8 cellular contexts compared by ENCODE assay signal in the genomic region with DNA sequence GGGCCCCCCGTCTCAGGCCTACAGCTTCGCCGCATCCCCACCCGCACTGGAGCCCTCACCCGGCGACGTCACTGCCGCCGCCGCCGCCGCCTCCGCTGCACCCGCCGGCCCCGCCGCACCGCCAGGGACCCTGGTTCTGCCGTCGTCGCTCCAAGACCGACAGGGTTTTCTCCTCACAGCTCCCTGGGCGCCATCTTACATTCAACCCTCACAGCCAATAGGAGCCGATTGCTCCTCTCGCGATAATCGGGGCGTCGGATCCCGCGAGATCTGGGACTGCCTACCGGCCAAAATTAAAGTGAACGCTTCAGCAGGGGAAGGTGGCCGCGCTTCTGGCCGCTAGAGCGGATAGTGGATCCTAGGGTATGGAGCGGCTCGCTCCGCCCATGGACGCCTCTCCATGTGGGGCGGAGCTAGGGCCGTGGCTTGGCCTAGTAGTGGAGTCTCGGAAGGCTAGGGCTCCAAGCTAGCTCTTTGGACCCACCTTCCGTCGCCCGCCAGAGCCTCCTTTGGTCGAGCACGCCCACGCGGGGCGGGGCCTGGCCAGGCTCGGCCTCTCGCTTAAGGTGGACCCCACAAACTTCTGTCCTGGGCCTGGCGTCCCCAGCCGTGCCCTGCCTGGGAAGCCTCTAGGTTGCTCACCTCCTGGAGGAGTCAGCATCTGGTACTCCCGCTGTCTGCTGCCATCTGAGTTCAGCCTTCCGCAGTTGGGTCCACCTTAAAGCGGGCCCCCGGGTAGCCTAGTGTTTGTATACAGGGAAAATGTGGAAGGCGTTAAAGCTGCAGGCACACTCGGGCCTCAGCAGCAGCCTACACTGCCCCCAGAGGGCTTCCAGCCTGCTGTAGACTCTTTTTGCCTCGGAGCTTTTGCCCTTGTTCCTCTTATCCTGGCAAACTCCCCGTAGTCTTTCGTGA. TPM values are rescaled to one million over a fixed set of nuclear protein-coding genes. Genes with fewer than 3 reads are reported as not detected.
DNase-seq lines count a peak whose midpoint lies in the region; ATAC-seq and TF ChIP-seq lines count a peak whose summit lies in the region.

A gene with protein sequence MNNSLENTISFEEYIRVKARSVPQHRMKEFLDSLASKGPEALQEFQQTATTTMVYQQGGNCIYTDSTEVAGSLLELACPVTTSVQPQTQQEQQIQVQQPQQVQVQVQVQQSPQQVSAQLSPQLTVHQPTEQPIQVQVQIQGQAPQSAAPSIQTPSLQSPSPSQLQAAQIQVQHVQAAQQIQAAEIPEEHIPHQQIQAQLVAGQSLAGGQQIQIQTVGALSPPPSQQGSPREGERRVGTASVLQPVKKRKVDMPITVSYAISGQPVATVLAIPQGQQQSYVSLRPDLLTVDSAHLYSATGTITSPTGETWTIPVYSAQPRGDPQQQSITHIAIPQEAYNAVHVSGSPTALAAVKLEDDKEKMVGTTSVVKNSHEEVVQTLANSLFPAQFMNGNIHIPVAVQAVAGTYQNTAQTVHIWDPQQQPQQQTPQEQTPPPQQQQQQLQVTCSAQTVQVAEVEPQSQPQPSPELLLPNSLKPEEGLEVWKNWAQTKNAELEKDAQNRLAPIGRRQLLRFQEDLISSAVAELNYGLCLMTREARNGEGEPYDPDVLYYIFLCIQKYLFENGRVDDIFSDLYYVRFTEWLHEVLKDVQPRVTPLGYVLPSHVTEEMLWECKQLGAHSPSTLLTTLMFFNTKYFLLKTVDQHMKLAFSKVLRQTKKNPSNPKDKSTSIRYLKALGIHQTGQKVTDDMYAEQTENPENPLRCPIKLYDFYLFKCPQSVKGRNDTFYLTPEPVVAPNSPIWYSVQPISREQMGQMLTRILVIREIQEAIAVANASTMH (minus strand): TSS at position 219 of the 915 bp plus-strand sequence. CDS start 17,054 bp downstream, outside the sequence.

- H3K9me3 ChIP-seq in left lung, result no peaks in the 10 kb centered on the region

- no peaks in the 10 kb centered on the region for H3K27me3 ChIP-seq in left lung

- H3K4me3 ChIP-seq in left lung, result peak within 1 kb of the TSS; percentile 90 to 96

- H3K27ac ChIP-seq in left lung, result peak within 1 kb of the TSS; percentile 92 to 95

- peaks cover 0 to 32% of the 10 kb centered on the region in 2 donors for H3K36me3 ChIP-seq in left lung

- ATAC-seq in GM19372 (IDR thresholded peaks at IDR 0.05; ENCODE audit: low read depth, unreplicated experiment), result peak; percentile 73
- peak; percentile 49 for ATAC-seq in HG03558 (IDR thresholded peaks at IDR 0.05; ENCODE audit: extremely low read depth, unreplicated experiment)
- peak; percentile 93 for ATAC-seq in left lung

- intact Hi-C loops in left lung (cut with DNase I), result no loop called here

- H3K4me1 ChIP-seq in left lung, result peaks cover 15 to 36% of the 10 kb centered on the region in 2 donors

- DNase-seq in CD1c-positive myeloid dendritic cell (ENCODE audit: extremely low spot score) (peak; percentile 99), NCI-H748 (lab: John Stamatoyannopoulos, UW; ENCODE audit: unreplicated experiment) (peak; percentile 96), dedifferentiated amniotic fluid mesenchymal stem cell (ENCODE audit: extremely low spot score) (peak; percentile 99), left lung (peak; percentile 98)
- peak; percentile 93 for DNase-seq in activated CD4-positive, alpha-beta T cell treated with anti-CD3 and anti-CD28 coated beads, Interleukin-2, amount 50 U/mL, for 1 hour
- peak; percentile 94 to 96 for DNase-seq in stimulated activated CD4-positive, alpha-beta T cell treated with anti-CD3 and anti-CD28 coated beads, Interleukin-2, amount 100 ng/mL, for 48 hours

- peak; percentile 30 to 45 for TF ChIP-seq CTCF in left lung (IDR thresholded peaks at IDR 0.05)

RNA-seq across cellular contexts. Expression of the gene that starts here (rescaled TPM):
- 10 to 100 TPM; 71.6 to 74.2 TPM for total RNA-seq in left lung

Comparison
In these comparisons a context has a peak if more than half of its experiments do, and no peak if none do; other contexts are left out.
1. Peak in every context shown above with its lines: DNase-seq, ATAC-seq, H3K4me3 ChIP-seq and H3K27ac ChIP-seq.